In genomic region chrX:154437971-154438893, GRCh38 we compare ENCODE assay signal across 9 cellular contexts. TPM values are rescaled to one million over a fixed set of nuclear protein-coding genes. Genes with fewer than 3 reads are reported as not detected.
A peak's percentile ranks its signal among the peaks of the same experiment; 100 is the strongest.
DNase-seq lines count a peak whose midpoint lies in the region; ATAC-seq, FAIRE-seq and TF ChIP-seq lines count a peak whose summit lies in the region.
"Had no signal": no experiment of that assay in that cellular context is flagged by ENCODE, and none has a peak within 500 bp of the region (broad histone marks: within the 10 kb centered on the region; RNA-seq: fewer than 3 reads in every experiment).

No MANE protein-coding gene starts in this region.

- no peaks in the 10 kb centered on the region for H3K27me3 Mint-ChIP-seq in activated T-cell treated with anti-CD3 and anti-CD28 coated beads, Interleukin-2, amount 50 U/mL, for 4 hours (ENCODE audit: low read depth)
- no peaks in the 10 kb centered on the region for H3K27me3 Mint-ChIP-seq in astrocyte (ENCODE audit: low read depth, unreplicated experiment)

- H3K4me2 ChIP-seq in astrocyte (ENCODE audit: low read length) = peak overlapping the region; percentile 94

- TF ChIP-seq CTCF in astrocyte (IDR thresholded peaks at IDR 0.05; ENCODE audit: insufficient read depth, low read depth, low read length) (no peak), right lobe of liver (IDR thresholded peaks at IDR 0.05) (no peak), tibial artery (IDR thresholded peaks at IDR 0.05) (no peak)

- H3K4me3 ChIP-seq in astrocyte (ENCODE audit: insufficient read depth, low read depth, low read length) (peak overlapping the region; percentile 72), right lobe of liver (peak overlapping the region; percentile 70 to 77 (median 71)), tibial artery (peak overlapping the region; percentile 85 to 86)

- H3K4me1 ChIP-seq in astrocyte (ENCODE audit: insufficient read depth, low read length) (peaks cover 7% of the 10 kb centered on the region), right lobe of liver (no peaks in the 10 kb centered on the region), tibial artery (peaks cover 0 to 19% (median 14%) of the 10 kb centered on the region in 4 donors)

- peak overlapping the region; percentile 81 for H3K9ac ChIP-seq in astrocyte (ENCODE audit: low read length)

- no peaks in the 10 kb centered on the region for H3K9me3 Mint-ChIP-seq in activated T-cell treated with anti-CD3 and anti-CD28 coated beads, Interleukin-2, amount 50 U/mL, for 4 hours
- H3K9me3 Mint-ChIP-seq in astrocyte (ENCODE audit: unreplicated experiment) = no peaks in the 10 kb centered on the region

- intact Hi-C loops in right lobe of liver (cut with DNase I) = no loop called here
- intact Hi-C loops in tibial artery (cut with DNase I; ENCODE audit: low total_unique reads) = no loop called here

- ATAC-seq in activated T-cell treated with anti-CD3 and anti-CD28 coated beads, Interleukin-2, amount 50 U/mL, for 4 hours = no peak
- ATAC-seq in right lobe of liver = no peak
- no peak for ATAC-seq in HG03469 (IDR thresholded peaks at IDR 0.05; ENCODE audit: unreplicated experiment)

- DNase-seq in activated T-cell treated with anti-CD3 and anti-CD28 coated beads, Interleukin-2, amount 50 U/mL, for 4 hours = no peak
- no peak for DNase-seq in activated T-cell treated with anti-CD3 and anti-CD28 coated beads, Interleukin-2, amount 50 U/mL, for 1 hour
- no peak for DNase-seq in astrocyte (ENCODE audit: low read depth)
- no peak for DNase-seq in right lobe of liver
- no peak for DNase-seq in tibial artery
- DNase-seq in NCI-H2029 (lab: John Stamatoyannopoulos, UW) = no peak
- DNase-seq in urothelium cell line (ENCODE audit: low spot score) = no peak
- DNase-seq: DMS53 had no signal

- H3K27ac Mint-ChIP-seq in astrocyte (ENCODE audit: unreplicated experiment) = peak overlapping the region; percentile 78

- TF ChIP-seq POLR2A in right lobe of liver (IDR thresholded peaks at IDR 0.05) = no peak

- peak; percentile 37 for FAIRE-seq in astrocyte (lab: Jason Lieb, UNC)
- FAIRE-seq in urothelium cell line (lab: Jason Lieb, UNC) = no peak

- H3K27ac ChIP-seq in astrocyte (ENCODE audit: low read depth, low read length) = no peak overlapping the region
- H3K27ac ChIP-seq in right lobe of liver = no peak overlapping the region
- peak overlapping the region; percentile 85 to 92 for H3K27ac ChIP-seq in tibial artery

- H2AFZ ChIP-seq in astrocyte (ENCODE audit: low read depth, low read length) = no peak overlapping the region

- H3K27me3 ChIP-seq in astrocyte (ENCODE audit: insufficient read depth, low read length) (no peaks in the 10 kb centered on the region), right lobe of liver (no peaks in the 10 kb centered on the region), tibial artery (no peaks in the 10 kb centered on the region)

- peak overlapping the region; percentile 86 for H3K4me3 Mint-ChIP-seq in activated T-cell treated with anti-CD3 and anti-CD28 coated beads, Interleukin-2, amount 50 U/mL, for 4 hours
- H3K4me3 Mint-ChIP-seq in astrocyte (ENCODE audit: unreplicated experiment) = peak overlapping the region; percentile 90

- peaks cover 47% of the 10 kb centered on the region for H3K79me2 ChIP-seq in astrocyte (ENCODE audit: insufficient read depth, low read length)

- H3K36me3 ChIP-seq in astrocyte (ENCODE audit: insufficient read depth, low read length) (peaks cover 4% of the 10 kb centered on the region), right lobe of liver (peaks cover 0 to 2% (median 0%) of the 10 kb centered on the region in 4 donors), tibial artery (peaks cover 4 to 50% (median 20%) of the 10 kb centered on the region in 3 donors)

- no peaks in the 10 kb centered on the region for H3K9me3 ChIP-seq in astrocyte (ENCODE audit: insufficient read depth, low read depth, low read length)
- H3K9me3 ChIP-seq in right lobe of liver = no peaks in the 10 kb centered on the region
- H3K9me3 ChIP-seq in tibial artery = no peaks in the 10 kb centered on the region

- peaks cover 1% of the 10 kb centered on the region for H3K36me3 Mint-ChIP-seq in activated T-cell treated with anti-CD3 and anti-CD28 coated beads, Interleukin-2, amount 50 U/mL, for 4 hours (ENCODE audit: insufficient read depth)
- H3K36me3 Mint-ChIP-seq in astrocyte (ENCODE audit: low read depth, unreplicated experiment) = peaks cover 1% of the 10 kb centered on the region

- H4K20me1 ChIP-seq in astrocyte (ENCODE audit: insufficient read depth, low read length) = peaks cover 43% of the 10 kb centered on the region

- WGBS in right lobe of liver (ENCODE audit: insufficient coverage, low coverage, low lambda C conversion rate, missing lambda C conversion rate) = 53% methylated on average over 12 of the region's 28 CpGs

- H3K4me1 Mint-ChIP-seq in activated T-cell treated with anti-CD3 and anti-CD28 coated beads, Interleukin-2, amount 50 U/mL, for 4 hours (ENCODE audit: low read depth) = peaks cover 28% of the 10 kb centered on the region
- H3K4me1 Mint-ChIP-seq in astrocyte (ENCODE audit: low read depth, unreplicated experiment) = no peaks in the 10 kb centered on the region

RNA-seq across cellular contexts. Expression of gene GDI1, which starts 1.3 kb away (rescaled TPM):
- 100 to 1,000 TPM; 107 to 126 (median 116) TPM for total RNA-seq in activated T-cell treated with anti-CD3 and anti-CD28 coated beads, Interleukin-2, amount 50 U/mL, for 4 hours
- 137 and 143 TPM in 2 replicates for total RNA-seq in astrocyte
- 10 to 100 TPM; 26.8 to 37.7 (median 30.9) TPM for total RNA-seq in right lobe of liver

RNA-seq across cellular contexts. Expression of gene FAM50A, which starts 5.7 kb away (rescaled TPM):
- 10 to 100 TPM; 60.2 to 61.9 (median 61.6) TPM for total RNA-seq in activated T-cell treated with anti-CD3 and anti-CD28 coated beads, Interleukin-2, amount 50 U/mL, for 4 hours
- total RNA-seq in astrocyte (88.0 and 100.0 TPM in 2 replicates), right lobe of liver (10 to 100 TPM; 19.2 to 36.8 (median 21.9) TPM)

RNA-seq across cellular contexts. Expression of gene ATP6AP1, which starts 9.8 kb away (rescaled TPM):
- 10 to 100 TPM; 33.7 to 42.2 (median 40.8) TPM for total RNA-seq in activated T-cell treated with anti-CD3 and anti-CD28 coated beads, Interleukin-2, amount 50 U/mL, for 4 hours
- total RNA-seq in astrocyte (153 and 175 TPM in 2 replicates), right lobe of liver (10 to 100 TPM; 26.5 to 41.4 (median 32.4) TPM)

RNA-seq across cellular contexts. Expression of gene PLXNA3, which starts 19.8 kb away (rescaled TPM):
- total RNA-seq in activated T-cell treated with anti-CD3 and anti-CD28 coated beads, Interleukin-2, amount 50 U/mL, for 4 hours = 10 to 100 TPM; 26.6 to 33.8 (median 27.6) TPM
- total RNA-seq in astrocyte (117 and 149 TPM in 2 replicates), right lobe of liver (10 to 100 TPM in 1 of 6 experiments, 1 to 10 TPM in 5; 1.3 to 22.8 (median 2.6) TPM)

RNA-seq across cellular contexts. Expression of gene TAFAZZIN, which starts 26.9 kb away (rescaled TPM):
- 10 to 100 TPM; 37.9 to 39.3 (median 38.2) TPM for total RNA-seq in activated T-cell treated with anti-CD3 and anti-CD28 coated beads, Interleukin-2, amount 50 U/mL, for 4 hours
- total RNA-seq in astrocyte (16.6 and 20.7 TPM in 2 replicates), right lobe of liver (10 to 100 TPM; 12.6 to 23.0 (median 17.3) TPM)

Comparison
In these comparisons a context has a peak if more than half of its experiments do, and no peak if none do; other contexts are left out.
1. H3K27ac ChIP-seq: peak in tibial artery (2 of 2); none in astrocyte (single experiment) and right lobe of liver (0 of 3).
2. Peak in every context shown above with its lines, with median percentiles within 50 percentile points of each other: H3K4me3 ChIP-seq.